In the genomic region with DNA sequence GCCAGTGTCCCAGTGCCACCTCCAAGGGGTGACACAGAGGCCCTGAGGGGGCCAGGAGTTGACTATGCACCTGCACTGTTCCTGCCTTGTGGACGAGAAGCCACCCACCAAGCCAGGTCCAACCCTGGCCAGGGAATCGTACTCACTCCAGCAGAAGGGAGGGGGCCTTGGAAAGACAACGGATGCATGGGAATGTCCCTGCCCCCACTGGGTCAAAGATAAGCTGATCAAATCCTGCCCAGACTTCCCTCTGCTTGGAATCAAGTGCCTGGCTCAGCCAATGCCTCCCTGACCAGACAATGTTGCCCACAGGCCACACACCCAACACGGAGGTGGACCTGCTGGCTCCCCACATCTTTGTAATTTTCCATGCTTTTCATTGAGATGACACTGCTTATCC, we compare ENCODE assay signal across 16 cellular contexts. TPM values are rescaled to one million over a fixed set of nuclear protein-coding genes. Genes with fewer than 3 reads are reported as not detected.
A peak's percentile ranks its signal among the peaks of the same experiment; 100 is the strongest.
DNase-seq lines count a peak whose midpoint lies in the region; ATAC-seq and TF ChIP-seq lines count a peak whose summit lies in the region.
"Had no signal": no experiment of that assay in that cellular context is flagged by ENCODE, and none has a peak within 500 bp of the region (broad histone marks: within the 10 kb centered on the region; RNA-seq: fewer than 3 reads in every experiment).

No MANE protein-coding gene starts in this region.

- no peaks in the 10 kb centered on the region for H3K9me3 Mint-ChIP-seq in activated naive CD8-positive, alpha-beta T cell (ENCODE audit: low read depth)
- H3K9me3 Mint-ChIP-seq in activated naive CD8-positive, alpha-beta T cell treated with anti-CD3 and anti-CD28 coated beads for 36 hours, result no peaks in the 10 kb centered on the region
- H3K9me3 Mint-ChIP-seq in immature natural killer cell, result no peaks in the 10 kb centered on the region
- no peaks in the 10 kb centered on the region for H3K9me3 Mint-ChIP-seq in stimulated activated effector memory CD8-positive, alpha-beta T cell treated with anti-CD3 and anti-CD28 coated beads, Interleukin-12 subunit alpha, Interleukin-12 subunit beta, amount 100 ng/mL, for 72 hours
- H3K9me3 Mint-ChIP-seq: GM23338, H9, IgD-negative memory B cell had no signal

- H3K4me1 Mint-ChIP-seq in activated naive CD8-positive, alpha-beta T cell (ENCODE audit: low read depth), result peaks cover 21% of the 10 kb centered on the region
- peaks cover 10% of the 10 kb centered on the region for H3K4me1 Mint-ChIP-seq in activated naive CD8-positive, alpha-beta T cell treated with anti-CD3 and anti-CD28 coated beads for 36 hours
- H3K4me1 Mint-ChIP-seq in immature natural killer cell, result peaks cover 31 to 54% of the 10 kb centered on the region in 2 donors
- H3K4me1 Mint-ChIP-seq in stimulated activated effector memory CD8-positive, alpha-beta T cell treated with anti-CD3 and anti-CD28 coated beads, Interleukin-12 subunit alpha, Interleukin-12 subunit beta, amount 100 ng/mL, for 72 hours, result peaks cover 75% of the 10 kb centered on the region

- no peak overlapping the region for H3K4me3 Mint-ChIP-seq in activated naive CD8-positive, alpha-beta T cell
- no peak overlapping the region for H3K4me3 Mint-ChIP-seq in activated naive CD8-positive, alpha-beta T cell treated with anti-CD3 and anti-CD28 coated beads for 36 hours
- no peak overlapping the region for H3K4me3 Mint-ChIP-seq in immature natural killer cell
- H3K4me3 Mint-ChIP-seq in stimulated activated effector memory CD8-positive, alpha-beta T cell treated with anti-CD3 and anti-CD28 coated beads, Interleukin-12 subunit alpha, Interleukin-12 subunit beta, amount 100 ng/mL, for 72 hours, result no peak overlapping the region
- H3K4me3 Mint-ChIP-seq: B cell, GM23338, H9 had no signal

- no peak overlapping the region for H3K4me3 ChIP-seq in WERI-Rb-1 (ENCODE audit: low read depth, low read length)
- H3K4me3 ChIP-seq: GM23338 had no signal

- no peaks in the 10 kb centered on the region for H3K9me3 ChIP-seq in WERI-Rb-1 (ENCODE audit: severe bottlenecking)

- no peak for ATAC-seq in stimulated activated effector memory CD8-positive, alpha-beta T cell treated with anti-CD3 and anti-CD28 coated beads, Interleukin-12 subunit alpha, Interleukin-12 subunit beta, amount 100 ng/mL, for 72 hours
- ATAC-seq in GM18907 (IDR thresholded peaks at IDR 0.05; ENCODE audit: unreplicated experiment), result no peak
- ATAC-seq: GM23338 had no signal

- no peak for DNase-seq in activated naive CD8-positive, alpha-beta T cell treated with anti-CD3 and anti-CD28 coated beads for 36 hours
- DNase-seq in WERI-Rb-1, result peak; percentile 50
- no peak for DNase-seq in immature natural killer cell
- DNase-seq in stimulated activated effector memory CD8-positive, alpha-beta T cell treated with anti-CD3 and anti-CD28 coated beads, Interleukin-12 subunit alpha, Interleukin-12 subunit beta, amount 100 ng/mL, for 72 hours (ENCODE audit: low spot score in 2 of 2), result no peak
- no peak for DNase-seq in activated effector memory CD4-positive, alpha-beta T cell treated with anti-CD3 and anti-CD28 coated beads, Interleukin-2, amount 50 U/mL, for 16 hours
- no peak for DNase-seq in GM13977 (ENCODE audit: low spot score)
- DNase-seq: Calu3, DMS 273 treated with DMSO at 0.1 percent for 48 hours, H9 had no signal

- no peaks in the 10 kb centered on the region for H3K27me3 Mint-ChIP-seq in activated naive CD8-positive, alpha-beta T cell
- H3K27me3 Mint-ChIP-seq in activated naive CD8-positive, alpha-beta T cell treated with anti-CD3 and anti-CD28 coated beads for 36 hours, result no peaks in the 10 kb centered on the region
- H3K27me3 Mint-ChIP-seq in immature natural killer cell (ENCODE audit: low read depth in 3 of 3), result peaks cover 2 to 6% (median 2%) of the 10 kb centered on the region in 3 donors

- H3K27ac Mint-ChIP-seq in activated naive CD8-positive, alpha-beta T cell, result peak overlapping the region; percentile 28
- H3K27ac Mint-ChIP-seq in activated naive CD8-positive, alpha-beta T cell treated with anti-CD3 and anti-CD28 coated beads for 36 hours, result no peak overlapping the region
- peak overlapping the region; percentile 42 to 86 (median 64) for H3K27ac Mint-ChIP-seq in immature natural killer cell
- H3K27ac Mint-ChIP-seq in stimulated activated effector memory CD8-positive, alpha-beta T cell treated with anti-CD3 and anti-CD28 coated beads, Interleukin-12 subunit alpha, Interleukin-12 subunit beta, amount 100 ng/mL, for 72 hours, result peak overlapping the region; percentile 63
- H3K27ac Mint-ChIP-seq: B cell, GM23338, IgD-negative memory B cell had no signal

- H3K27ac ChIP-seq in WERI-Rb-1, result no peak overlapping the region
- H3K27ac ChIP-seq: C4-2B had no signal

- no peak for TF ChIP-seq CTCF in WERI-Rb-1 (IDR thresholded peaks at IDR 0.05; ENCODE audit: low read depth, low read length)
- no peak for TF ChIP-seq CTCF in GM13977 (IDR thresholded peaks at IDR 0.05; ENCODE audit: extremely low read depth, insufficient read depth, missing control alignments)

- no peaks in the 10 kb centered on the region; the same call in 1 of the 2 replicates for H3K36me3 ChIP-seq in WERI-Rb-1

- no peaks in the 10 kb centered on the region for H3K36me3 Mint-ChIP-seq in activated naive CD8-positive, alpha-beta T cell
- no peaks in the 10 kb centered on the region for H3K36me3 Mint-ChIP-seq in activated naive CD8-positive, alpha-beta T cell treated with anti-CD3 and anti-CD28 coated beads for 36 hours
- H3K36me3 Mint-ChIP-seq in immature natural killer cell, result peaks cover 0 to 4% (median 0%) of the 10 kb centered on the region in 3 donors
- H3K36me3 Mint-ChIP-seq in stimulated activated effector memory CD8-positive, alpha-beta T cell treated with anti-CD3 and anti-CD28 coated beads, Interleukin-12 subunit alpha, Interleukin-12 subunit beta, amount 100 ng/mL, for 72 hours, result no peaks in the 10 kb centered on the region

- in situ Hi-C loops in GM13977 (cut with MboI; ENCODE audit: low pct_unique_long_range_greater_than_20kb, low sequenced_read_pairs, unreplicated experiment), result no loop called here

- no peaks in the 10 kb centered on the region for H3K27me3 ChIP-seq in WERI-Rb-1 (ENCODE audit: insufficient read depth, low read depth, severe bottlenecking)

RNA-seq across cellular contexts. Expression of gene CACNA2D2, which starts 23.9 kb away (rescaled TPM):
- under 1 TPM; 0.70 to 0.80 TPM for total RNA-seq in activated naive CD8-positive, alpha-beta T cell treated with anti-CD3 and anti-CD28 coated beads for 36 hours
- polyA plus RNA-seq in immature natural killer cell, result 1 to 10 TPM; 1.5 to 6.0 (median 2.3) TPM
- total RNA-seq: Daoy had no signal
